ENCODE assay signal across 1 cellular context in genomic region chr1:59143824-59144223, GRCh38.
TF ChIP-seq lines count a peak whose summit lies in the region.

No MANE protein-coding gene starts in this region.

TF ChIP-seq in HCT116, 20 proteins besides CTCF, POLR2A, EP300 and RAD21 (continued from another document):
- TF ChIP-seq REST (IDR thresholded peaks at IDR 0.05; ENCODE audit: low read depth) (no peak), SRF (IDR thresholded peaks at IDR 0.05; ENCODE audit: low read depth) (no peak), CEBPB (IDR thresholded peaks at IDR 0.05; ENCODE audit: low read depth) (no peak), TCF7L2 (IDR thresholded peaks at IDR 0.05; ENCODE audit: borderline replicate concordance, extremely low read depth, insufficient read depth, insufficient read length) (no peak), ZNF274 (IDR thresholded peaks at IDR 0.05; ENCODE audit: low read depth, low read length) (no peak), SIN3A (IDR thresholded peaks at IDR 0.05; ENCODE audit: low read depth) (no peak), MAX (IDR thresholded peaks at IDR 0.05) (no peak), SP1 (IDR thresholded peaks at IDR 0.05; ENCODE audit: low read depth) (no peak), YY1 (IDR thresholded peaks at IDR 0.05; ENCODE audit: extremely low read depth, insufficient replicate concordance, low read depth, low read length) (no peak), ELF1 (IDR thresholded peaks at IDR 0.05; ENCODE audit: borderline replicate concordance, low read depth) (no peak), CBX3 (IDR thresholded peaks at IDR 0.05; ENCODE audit: low read depth) (no peak)
